In genomic region chr11:73759520-73760065, GRCh38 we compare ENCODE assay signal across 8 cellular contexts.
A peak's percentile ranks its signal among the peaks of the same experiment; 100 is the strongest.
DNase-seq lines count a peak whose midpoint lies in the region; ATAC-seq and TF ChIP-seq lines count a peak whose summit lies in the region.

No MANE protein-coding gene starts in this region.

- peak overlapping the region; percentile 96 for H3K4me3 Mint-ChIP-seq in activated naive CD8-positive, alpha-beta T cell
- peak overlapping the region; percentile 97 for H3K4me3 Mint-ChIP-seq in stimulated activated effector memory CD8-positive, alpha-beta T cell treated with anti-CD3 and anti-CD28 coated beads, Interleukin-12 subunit alpha, Interleukin-12 subunit beta, amount 100 ng/mL, for 72 hours

- peak overlapping the region; percentile 71 for H3K4me3 ChIP-seq in AG09309 (ENCODE audit: control insufficient read depth, low read depth, low read length)
- H3K4me3 ChIP-seq in HFF-Myc (replicated peaks; ENCODE audit: low read depth, low read length): peak overlapping the region; percentile 79
- H3K4me3 ChIP-seq in iPS-18c (ENCODE audit: insufficient read depth, low read depth, low read length): peak overlapping the region; percentile 94

- no peaks in the 10 kb centered on the region for H3K27me3 Mint-ChIP-seq in activated naive CD8-positive, alpha-beta T cell

- peak overlapping the region; percentile 76 for H3K27ac Mint-ChIP-seq in activated naive CD8-positive, alpha-beta T cell
- H3K27ac Mint-ChIP-seq in stimulated activated effector memory CD8-positive, alpha-beta T cell treated with anti-CD3 and anti-CD28 coated beads, Interleukin-12 subunit alpha, Interleukin-12 subunit beta, amount 100 ng/mL, for 72 hours: peak overlapping the region; percentile 89

- H3K36me3 Mint-ChIP-seq in activated naive CD8-positive, alpha-beta T cell: peaks cover 2% of the 10 kb centered on the region
- H3K36me3 Mint-ChIP-seq in stimulated activated effector memory CD8-positive, alpha-beta T cell treated with anti-CD3 and anti-CD28 coated beads, Interleukin-12 subunit alpha, Interleukin-12 subunit beta, amount 100 ng/mL, for 72 hours: peaks cover 29% of the 10 kb centered on the region

- ATAC-seq in stimulated activated effector memory CD8-positive, alpha-beta T cell treated with anti-CD3 and anti-CD28 coated beads, Interleukin-12 subunit alpha, Interleukin-12 subunit beta, amount 100 ng/mL, for 72 hours: no peak
- ATAC-seq in GM18858 (IDR thresholded peaks at IDR 0.05; ENCODE audit: unreplicated experiment): no peak
- ATAC-seq in GM19452 (IDR thresholded peaks at IDR 0.05; ENCODE audit: unreplicated experiment): no peak
- ATAC-seq in HG02610 (IDR thresholded peaks at IDR 0.05; ENCODE audit: unreplicated experiment): no peak

- H3K9me3 ChIP-seq in iPS-18c (ENCODE audit: control insufficient read depth, insufficient read depth, low read length): no peaks in the 10 kb centered on the region

- no peaks in the 10 kb centered on the region for H3K9me3 Mint-ChIP-seq in activated naive CD8-positive, alpha-beta T cell (ENCODE audit: low read depth)
- H3K9me3 Mint-ChIP-seq in stimulated activated effector memory CD8-positive, alpha-beta T cell treated with anti-CD3 and anti-CD28 coated beads, Interleukin-12 subunit alpha, Interleukin-12 subunit beta, amount 100 ng/mL, for 72 hours: no peaks in the 10 kb centered on the region

- TF ChIP-seq CTCF in AG09309 (IDR thresholded peaks at IDR 0.05; ENCODE audit: control insufficient read depth, insufficient read depth, low read depth, low read length, missing control alignments) (peak; percentile 41), HFF-Myc (IDR thresholded peaks at IDR 0.05; ENCODE audit: low read depth, low read length, missing control alignments) (no peak)

- peaks cover 30% of the 10 kb centered on the region for H3K4me1 Mint-ChIP-seq in activated naive CD8-positive, alpha-beta T cell (ENCODE audit: low read depth)
- peaks cover 40% of the 10 kb centered on the region for H3K4me1 Mint-ChIP-seq in stimulated activated effector memory CD8-positive, alpha-beta T cell treated with anti-CD3 and anti-CD28 coated beads, Interleukin-12 subunit alpha, Interleukin-12 subunit beta, amount 100 ng/mL, for 72 hours

- DNase-seq in AG09309 (ENCODE audit: low read depth) (no peak), HFF-Myc (ENCODE audit: extremely low read depth, low read depth) (no peak)
- DNase-seq in stimulated activated effector memory CD8-positive, alpha-beta T cell treated with anti-CD3 and anti-CD28 coated beads, Interleukin-12 subunit alpha, Interleukin-12 subunit beta, amount 100 ng/mL, for 72 hours (ENCODE audit: low spot score in 2 of 2): no peak
